Comparison of ENCODE assay signal across 24 cellular contexts in genomic region chr3:174331095-174331802, GRCh38.
DNase-seq lines count a peak whose midpoint lies in the region; ATAC-seq, FAIRE-seq and TF ChIP-seq lines count a peak whose summit lies in the region.
"Had no signal": no experiment of that assay in that cellular context is flagged by ENCODE, and none has a peak within 500 bp of the region (broad histone marks: within the 10 kb centered on the region; RNA-seq: fewer than 3 reads in every experiment).

No MANE protein-coding gene starts in this region.

- no peak for DNase-seq in heart left ventricle
- DNase-seq in cardiac septum (ENCODE audit: low spot score), result no peak
- DNase-seq in OCI-M1 (lab: John Stamatoyannopoulos, UW), result peak; percentile 57
- DNase-seq in globus pallidus (ENCODE audit: low spot score), result peak; percentile 43
- no peak for DNase-seq in WTC11 (ENCODE audit: low spot score)
- DNase-seq in RCC 7860 (ENCODE audit: low spot score), result no peak
- DNase-seq: activated CD8-positive, alpha-beta T cell treated with anti-CD3 and anti-CD28 coated beads for 36 hours; activated T-cell treated with anti-CD3 and anti-CD28 coated beads, Interleukin-2, amount 50 U/mL, for 48 hours; body of pancreas; CD4-positive, CD25-positive, alpha-beta regulatory T cell; colonic mucosa; DMS79; NCI-H1105 treated with DMSO at 0.1 percent for 48 hours; NCI-H2171; NCI-H526 treated with DMSO at 0.1 percent for 48 hours had no signal

- POLR2A ChIA-PET in WTC11 (lab: Charles Lee), result no interaction called here

- H3K36me3 ChIP-seq in heart left ventricle, result no peaks in the 10 kb centered on the region
- H3K36me3 ChIP-seq: colonic mucosa, HAP-1, neural progenitor cell had no signal

- H3K4me3 Mint-ChIP-seq in WTC11, result no peak overlapping the region
- H3K4me3 Mint-ChIP-seq: activated CD8-positive, alpha-beta T cell treated with anti-CD3 and anti-CD28 coated beads for 36 hours; CD4-positive, CD25-positive, alpha-beta regulatory T cell; neural progenitor cell; stimulated activated effector memory CD8-positive, alpha-beta T cell treated with anti-CD3 and anti-CD28 coated beads, Interleukin-12 subunit alpha, Interleukin-12 subunit beta, amount 100 ng/mL, for 72 hours had no signal

- peaks cover 24% of the 10 kb centered on the region for H3K9me3 Mint-ChIP-seq in WTC11
- H3K9me3 Mint-ChIP-seq: neural progenitor cell had no signal

- no peaks in the 10 kb centered on the region for H3K9me3 ChIP-seq in heart left ventricle
- H3K9me3 ChIP-seq: body of pancreas, colonic mucosa, HAP-1 had no signal

- H3K27me3 ChIP-seq in heart left ventricle, result no peaks in the 10 kb centered on the region
- H3K27me3 ChIP-seq: body of pancreas, colonic mucosa, hepatocyte, neural progenitor cell had no signal

- peaks cover 0 to 20% (median 0%) of the 10 kb centered on the region in 12 donors for H3K4me1 ChIP-seq in heart left ventricle
- H3K4me1 ChIP-seq: body of pancreas, colonic mucosa had no signal

- TF ChIP-seq CTCF in heart left ventricle (IDR thresholded peaks at IDR 0.05), result no peak
- TF ChIP-seq CTCF in WTC11 (IDR thresholded peaks at IDR 0.05), result no peak

- intact Hi-C loops in heart left ventricle (cut with DNase I) (no loop called here), cardiac septum (cut with DNase I) (no loop called here)

- H3K27ac ChIP-seq in heart left ventricle, result peak overlapping the region in 4 of 12 donors; percentile 13 to 88 (median 28)
- H3K27ac ChIP-seq: colonic mucosa, hepatocyte, neural progenitor cell had no signal

- H3K4me1 Mint-ChIP-seq in WTC11, result peaks cover 30% of the 10 kb centered on the region
- H3K4me1 Mint-ChIP-seq: CD4-positive, CD25-positive, alpha-beta regulatory T cell; stimulated activated effector memory CD8-positive, alpha-beta T cell treated with anti-CD3 and anti-CD28 coated beads, Interleukin-12 subunit alpha, Interleukin-12 subunit beta, amount 100 ng/mL, for 72 hours had no signal

- ATAC-seq in heart left ventricle, result peak; percentile 26 to 75 (median 52)
- no peak for ATAC-seq in WTC11
- ATAC-seq in GM18511 (IDR thresholded peaks at IDR 0.05; ENCODE audit: unreplicated experiment), result no peak
- no peak for ATAC-seq in HG03108 (IDR thresholded peaks at IDR 0.05; ENCODE audit: unreplicated experiment)
- ATAC-seq: activated CD8-positive, alpha-beta T cell treated with anti-CD3 and anti-CD28 coated beads for 36 hours; activated naive CD4-positive, alpha-beta T cell treated with anti-CD3 and anti-CD28 coated beads, Interleukin-2, amount 50 U/mL, for 72 hours; body of pancreas; stimulated activated effector memory CD8-positive, alpha-beta T cell treated with anti-CD3 and anti-CD28 coated beads, Interleukin-12 subunit alpha, Interleukin-12 subunit beta, amount 100 ng/mL, for 72 hours had no signal

- FAIRE-seq in RCC 7860 (lab: Jason Lieb, UNC), result no peak
- FAIRE-seq: A204.1, islet of Langerhans had no signal

- peaks cover 2% of the 10 kb centered on the region for H3K36me3 Mint-ChIP-seq in WTC11
- H3K36me3 Mint-ChIP-seq: CD4-positive, CD25-positive, alpha-beta regulatory T cell; neural progenitor cell; stimulated activated effector memory CD8-positive, alpha-beta T cell treated with anti-CD3 and anti-CD28 coated beads, Interleukin-12 subunit alpha, Interleukin-12 subunit beta, amount 100 ng/mL, for 72 hours had no signal

- H3K27me3 Mint-ChIP-seq in WTC11 (ENCODE audit: low read depth), result peaks cover 6% of the 10 kb centered on the region
- H3K27me3 Mint-ChIP-seq: activated CD8-positive, alpha-beta T cell treated with anti-CD3 and anti-CD28 coated beads for 36 hours; CD4-positive, CD25-positive, alpha-beta regulatory T cell had no signal

- 70 to 88% (median 82%) methylated on average over 6 of the region's 6 CpGs for WGBS in heart left ventricle, 4 donors

- no peak overlapping the region for H3K27ac Mint-ChIP-seq in WTC11
- H3K27ac Mint-ChIP-seq: activated CD8-positive, alpha-beta T cell treated with anti-CD3 and anti-CD28 coated beads for 36 hours; activated naive CD4-positive, alpha-beta T cell treated with anti-CD3 and anti-CD28 coated beads, Interleukin-2, amount 50 U/mL, for 72 hours; CD4-positive, CD25-positive, alpha-beta regulatory T cell; neural progenitor cell; stimulated activated effector memory CD8-positive, alpha-beta T cell treated with anti-CD3 and anti-CD28 coated beads, Interleukin-12 subunit alpha, Interleukin-12 subunit beta, amount 100 ng/mL, for 72 hours had no signal

- CTCF ChIA-PET in WTC11 (lab: Charles Lee), result interaction anchor here (1.3 kb wide), 1 partner anchor 206 kb away, joined by 5 read pairs; no protein-coding TSS in a partner anchor

- H3K4me3 ChIP-seq in heart left ventricle, result no peak overlapping the region
- H3K4me3 ChIP-seq: body of pancreas, colonic mucosa, HAP-1, hepatocyte, neural progenitor cell had no signal

- no peak for TF ChIP-seq POLR2A in heart left ventricle (IDR thresholded peaks at IDR 0.05)

TF ChIP-seq in WTC11, 78 proteins besides CTCF, POLR2A, EP300 and RAD21 (continues in another document):
- TF ChIP-seq, protein P1, sequence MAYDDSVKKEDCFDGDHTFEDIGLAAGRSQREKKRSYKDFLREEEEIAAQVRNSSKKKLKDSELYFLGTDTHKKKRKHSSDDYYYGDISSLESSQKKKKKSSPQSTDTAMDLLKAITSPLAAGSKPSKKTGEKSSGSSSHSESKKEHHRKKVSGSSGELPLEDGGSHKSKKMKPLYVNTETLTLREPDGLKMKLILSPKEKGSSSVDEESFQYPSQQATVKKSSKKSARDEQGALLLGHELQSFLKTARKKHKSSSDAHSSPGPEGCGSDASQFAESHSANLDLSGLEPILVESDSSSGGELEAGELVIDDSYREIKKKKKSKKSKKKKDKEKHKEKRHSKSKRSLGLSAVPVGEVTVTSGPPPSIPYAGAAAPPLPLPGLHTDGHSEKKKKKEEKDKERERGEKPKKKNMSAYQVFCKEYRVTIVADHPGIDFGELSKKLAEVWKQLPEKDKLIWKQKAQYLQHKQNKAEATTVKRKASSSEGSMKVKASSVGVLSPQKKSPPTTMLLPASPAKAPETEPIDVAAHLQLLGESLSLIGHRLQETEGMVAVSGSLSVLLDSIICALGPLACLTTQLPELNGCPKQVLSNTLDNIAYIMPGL (CRISPR knock-in tag; IDR thresholded peaks at IDR 0.05), result no peak
- TF ChIP-seq, protein P2, sequence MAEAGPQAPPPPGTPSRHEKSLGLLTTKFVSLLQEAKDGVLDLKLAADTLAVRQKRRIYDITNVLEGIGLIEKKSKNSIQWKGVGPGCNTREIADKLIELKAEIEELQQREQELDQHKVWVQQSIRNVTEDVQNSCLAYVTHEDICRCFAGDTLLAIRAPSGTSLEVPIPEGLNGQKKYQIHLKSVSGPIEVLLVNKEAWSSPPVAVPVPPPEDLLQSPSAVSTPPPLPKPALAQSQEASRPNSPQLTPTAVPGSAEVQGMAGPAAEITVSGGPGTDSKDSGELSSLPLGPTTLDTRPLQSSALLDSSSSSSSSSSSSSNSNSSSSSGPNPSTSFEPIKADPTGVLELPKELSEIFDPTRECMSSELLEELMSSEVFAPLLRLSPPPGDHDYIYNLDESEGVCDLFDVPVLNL (CRISPR knock-in tag; IDR thresholded peaks at IDR 0.05; ENCODE audit: borderline replicate concordance, low read depth), result no peak
- TF ChIP-seq SOX15 (CRISPR knock-in tag; IDR thresholded peaks at IDR 0.05), result no peak
- TF ChIP-seq ELF4 (CRISPR knock-in tag; IDR thresholded peaks at IDR 0.05; ENCODE audit: low read depth), result no peak
- TF ChIP-seq, protein P3, sequence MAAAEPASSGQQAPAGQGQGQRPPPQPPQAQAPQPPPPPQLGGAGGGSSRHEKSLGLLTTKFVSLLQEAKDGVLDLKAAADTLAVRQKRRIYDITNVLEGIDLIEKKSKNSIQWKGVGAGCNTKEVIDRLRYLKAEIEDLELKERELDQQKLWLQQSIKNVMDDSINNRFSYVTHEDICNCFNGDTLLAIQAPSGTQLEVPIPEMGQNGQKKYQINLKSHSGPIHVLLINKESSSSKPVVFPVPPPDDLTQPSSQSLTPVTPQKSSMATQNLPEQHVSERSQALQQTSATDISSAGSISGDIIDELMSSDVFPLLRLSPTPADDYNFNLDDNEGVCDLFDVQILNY (CRISPR knock-in tag; IDR thresholded peaks at IDR 0.05), result no peak
- no peak for TF ChIP-seq PRRX2 (CRISPR knock-in tag; IDR thresholded peaks at IDR 0.05)
- TF ChIP-seq ZNF425 (CRISPR knock-in tag; conservative IDR thresholded peaks at IDR 0.05), result no peak
- no peak for TF ChIP-seq ZNF396 (CRISPR knock-in tag; IDR thresholded peaks at IDR 0.05; ENCODE audit: borderline replicate concordance)
- no peak for TF ChIP-seq TEAD1 (CRISPR knock-in tag; IDR thresholded peaks at IDR 0.05)
- no peak for TF ChIP-seq RORB (CRISPR knock-in tag; IDR thresholded peaks at IDR 0.05)
- TF ChIP-seq ZNF121 (CRISPR knock-in tag; IDR thresholded peaks at IDR 0.05), result no peak
- TF ChIP-seq ZBTB43 (CRISPR knock-in tag; IDR thresholded peaks at IDR 0.05), result no peak
- no peak for TF ChIP-seq ZNF232 (CRISPR knock-in tag; IDR thresholded peaks at IDR 0.05)
- TF ChIP-seq CBFB (CRISPR knock-in tag; IDR thresholded peaks at IDR 0.05; ENCODE audit: low read depth), result no peak
- TF ChIP-seq TEAD4 (CRISPR knock-in tag; IDR thresholded peaks at IDR 0.05), result no peak

Comparison
In these comparisons a context has a peak if more than half of its experiments do, and no peak if none do; other contexts are left out.
1. ATAC-seq: peak in heart left ventricle (4 of 4); none in WTC11 (single experiment), GM18511 (single experiment) and HG03108 (single experiment).
2. DNase-seq: peak in OCI-M1 (single experiment) and globus pallidus (single experiment); none in heart left ventricle (0 of 5), cardiac septum (single experiment), WTC11 (single experiment) and RCC 7860 (single experiment).